8 cellular contexts compared by ENCODE assay signal in the genomic region with DNA sequence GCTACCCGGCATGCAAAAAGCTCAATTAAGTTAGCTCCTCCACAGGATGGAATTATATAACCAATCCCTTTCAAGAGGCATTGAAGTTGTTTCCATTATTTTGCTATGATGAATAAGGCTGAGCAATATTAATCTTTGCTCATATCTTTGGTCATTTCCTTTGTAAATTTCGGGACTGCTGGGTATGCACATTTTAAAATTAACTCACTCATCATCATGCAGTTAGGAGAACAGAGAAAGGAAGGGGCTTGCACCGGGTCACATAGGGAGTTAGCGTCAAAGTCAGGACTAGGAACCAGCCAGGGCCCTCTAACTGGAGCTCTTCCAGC. TPM values are rescaled to one million over a fixed set of nuclear protein-coding genes. Genes with fewer than 3 reads are reported as not detected.
DNase-seq lines count a peak whose midpoint lies in the region; ATAC-seq, FAIRE-seq and TF ChIP-seq lines count a peak whose summit lies in the region.

No MANE protein-coding gene starts in this region.

- no peak for TF ChIP-seq POLR2A in GM12892 (IDR thresholded peaks at IDR 0.05; ENCODE audit: low read depth, low read length)

- no peaks in the 10 kb centered on the region for H3K9me3 ChIP-seq in effector memory CD4-positive, alpha-beta T cell (ENCODE audit: control insufficient read depth, low read length)

- no peak for ATAC-seq in HG03457 (IDR thresholded peaks at IDR 0.05; ENCODE audit: unreplicated experiment)

- peaks cover 4% of the 10 kb centered on the region for H3K9me3 Mint-ChIP-seq in progenitor cell of endocrine pancreas (ENCODE audit: low read depth)

- H3K36me3 Mint-ChIP-seq in progenitor cell of endocrine pancreas (ENCODE audit: insufficient read depth): no peaks in the 10 kb centered on the region

- H3K4me3 Mint-ChIP-seq in progenitor cell of endocrine pancreas (ENCODE audit: low read depth): peak overlapping the region; percentile 70

- no peaks in the 10 kb centered on the region for H3K27me3 ChIP-seq in effector memory CD4-positive, alpha-beta T cell (replicated peaks; ENCODE audit: control insufficient read depth, insufficient read depth, low read length, poor library complexity, severe bottlenecking)

- H3K27me3 Mint-ChIP-seq in progenitor cell of endocrine pancreas: peaks cover 9% of the 10 kb centered on the region

- FAIRE-seq in GM12892 (lab: Jason Lieb, UNC): peak; percentile 46

- H3K4me3 ChIP-seq in LNCaP clone FGC (ENCODE audit: low read depth, low read length): peak overlapping the region; percentile 91
- H3K4me3 ChIP-seq in effector memory CD4-positive, alpha-beta T cell (ENCODE audit: insufficient read depth, low read depth, low read length, poor library complexity, severe bottlenecking): peak overlapping the region; percentile 37

- H3K27ac ChIP-seq in effector memory CD4-positive, alpha-beta T cell (ENCODE audit: insufficient read depth, low read length, poor library complexity, severe bottlenecking): peak overlapping the region; percentile 56

- TF ChIP-seq CTCF in LNCaP clone FGC (IDR thresholded peaks at IDR 0.05; ENCODE audit: control insufficient read depth, extremely low read depth, insufficient read depth): no peak
- no peak for TF ChIP-seq CTCF in progenitor cell of endocrine pancreas (IDR thresholded peaks at IDR 0.05; ENCODE audit: unreplicated experiment)

- peaks cover 14% of the 10 kb centered on the region for H3K4me1 Mint-ChIP-seq in progenitor cell of endocrine pancreas (ENCODE audit: low read depth)

- no peak for DNase-seq in GM12892 (ENCODE audit: insufficient read length)
- DNase-seq in LNCaP clone FGC (ENCODE audit: low read depth): no peak
- DNase-seq in effector memory CD4-positive, alpha-beta T cell: no peak
- DNase-seq in progenitor cell of endocrine pancreas (ENCODE audit: low spot score, unreplicated experiment): no peak
- no peak for DNase-seq in mesenteric fat pad (ENCODE audit: low spot score)
- no peak for DNase-seq in DMS53 (lab: John Stamatoyannopoulos, UW)
- no peak for DNase-seq in NCI-H748 treated with DMSO at 0.1 percent for 48 hours (lab: John Stamatoyannopoulos, UW)

- H3K36me3 ChIP-seq in effector memory CD4-positive, alpha-beta T cell (ENCODE audit: control insufficient read depth, insufficient read depth, low read length): no peaks in the 10 kb centered on the region

- H3K4me1 ChIP-seq in effector memory CD4-positive, alpha-beta T cell (ENCODE audit: control insufficient read depth, insufficient read depth, low read length, poor library complexity, severe bottlenecking): peaks cover 20% of the 10 kb centered on the region

- H3K27ac Mint-ChIP-seq in progenitor cell of endocrine pancreas: peak overlapping the region; percentile 7

RNA-seq across cellular contexts. Expression of a gene that starts 0.4 kb away (rescaled TPM):
- 3.0 TPM for polyA plus RNA-seq in GM12892 (2012; ENCODE audit: missing spikeins)
- total RNA-seq in progenitor cell of endocrine pancreas (17.4 and 17.9 TPM in 2 replicates), mesenteric fat pad (3.7 TPM)
